In the genomic region with DNA sequence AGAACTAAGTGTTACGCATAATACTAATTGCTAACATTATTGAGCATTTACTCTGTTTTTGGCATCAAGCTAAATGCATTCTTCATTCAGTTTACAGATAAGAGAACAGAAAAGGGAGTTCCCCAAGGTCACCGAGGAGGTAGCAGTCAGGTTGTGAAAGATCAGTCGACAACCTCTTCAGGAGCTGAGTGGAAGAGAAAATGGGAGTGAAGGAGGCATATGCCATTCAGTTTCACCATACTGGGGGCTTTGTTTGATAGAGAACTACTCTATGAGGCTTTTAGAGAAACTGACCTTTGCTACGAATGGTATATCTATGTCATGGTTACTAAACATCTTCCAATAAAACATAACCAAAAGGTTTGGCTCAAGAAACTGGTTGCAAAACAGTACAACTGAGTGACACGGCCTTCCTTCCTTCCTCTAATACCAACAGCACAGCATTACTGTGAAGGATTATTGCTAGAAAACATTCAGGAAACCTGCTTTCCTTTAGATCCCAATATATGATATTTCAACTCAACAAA, we compare ENCODE assay signal across 9 cellular contexts.
A peak's percentile ranks its signal among the peaks of the same experiment; 100 is the strongest.
DNase-seq lines count a peak whose midpoint lies in the region; ATAC-seq and TF ChIP-seq lines count a peak whose summit lies in the region.
"Had no signal": no experiment of that assay in that cellular context is flagged by ENCODE, and none has a peak within 500 bp of the region (broad histone marks: within the 10 kb centered on the region; RNA-seq: fewer than 3 reads in every experiment).

No MANE protein-coding gene starts in this region.

- H3K14ac ChIP-seq in H9 (ENCODE audit: insufficient read depth, low read length), result no peak overlapping the region

- H3K18ac ChIP-seq in H9 (ENCODE audit: insufficient read length, low read depth, low read length), result no peak overlapping the region

- H3T11ph ChIP-seq in H9 (ENCODE audit: low read length), result no peak overlapping the region

- peaks cover 8% of the 10 kb centered on the region for H3K4me1 ChIP-seq in rectal smooth muscle tissue (ENCODE audit: control insufficient read depth, insufficient read depth, low read length)
- H3K4me1 ChIP-seq in H9 (ENCODE audit: insufficient read depth, low read length), result peaks cover 3% of the 10 kb centered on the region
- peaks cover 56% of the 10 kb centered on the region for H3K4me1 ChIP-seq in GM23338 (ENCODE audit: insufficient read depth)

- no peaks in the 10 kb centered on the region for H3F3A ChIP-seq in GM23338 (replicated peaks; ENCODE audit: low read depth)

- no peak overlapping the region for H2AK5ac ChIP-seq in H9 (ENCODE audit: insufficient read length, low read length)

- no peak overlapping the region for H3K4me2 ChIP-seq in H9 (ENCODE audit: insufficient read depth, insufficient read length, low read length)
- no peak overlapping the region for H3K4me2 ChIP-seq in GM23338

- TF ChIP-seq CTCF in H9 (conservative IDR thresholded peaks at IDR 0.05) (no peak), GM23338 (conservative IDR thresholded peaks at IDR 0.05; ENCODE audit: low read depth in 2 of 2) (no peak)

- H3K4me3 ChIP-seq in rectal smooth muscle tissue (ENCODE audit: low read length) (no peak overlapping the region), GM23338 (no peak overlapping the region)

- H3K27me3 ChIP-seq in rectal smooth muscle tissue (ENCODE audit: control insufficient read depth, insufficient read depth, low read length), result no peaks in the 10 kb centered on the region
- no peaks in the 10 kb centered on the region for H3K27me3 ChIP-seq in H9 (ENCODE audit: insufficient read depth, low read length)
- no peaks in the 10 kb centered on the region for H3K27me3 ChIP-seq in GM23338 (ENCODE audit: insufficient read depth)

- no peak overlapping the region for H3K56ac ChIP-seq in H9 (ENCODE audit: insufficient read length, low read depth, low read length)

- H2BK5ac ChIP-seq in H9 (ENCODE audit: insufficient read length, low read length), result no peak overlapping the region

- H2BK12ac ChIP-seq in H9 (ENCODE audit: insufficient read length, low read depth, low read length), result no peak overlapping the region

- H3K36me3 Mint-ChIP-seq in H9 (ENCODE audit: insufficient read depth in 1 of 3, low read depth in 3 of 3) (no peaks in the 10 kb centered on the region), GM23338 (ENCODE audit: low read depth) (no peaks in the 10 kb centered on the region)

- H3K9me3 Mint-ChIP-seq in H9 (no peaks in the 10 kb centered on the region), GM23338 (no peaks in the 10 kb centered on the region)

- no CpG with 5 or more reads among the region's 5 CpGs for WGBS in H9 (ENCODE audit: extremely low coverage, insufficient read length, low lambda C conversion rate)

- H3K79me1 ChIP-seq in H9 (ENCODE audit: insufficient read depth, low read depth, low read length, poor library complexity, severe bottlenecking), result no peaks in the 10 kb centered on the region

- H4K8ac ChIP-seq in H9 (replicated peaks; ENCODE audit: insufficient read length, low read depth, low read length), result no peak overlapping the region

- no peak overlapping the region for H4K91ac ChIP-seq in H9 (ENCODE audit: insufficient read length, low read depth, low read length)

- H3K9ac ChIP-seq in rectal smooth muscle tissue (ENCODE audit: low read length) (no peak overlapping the region), H9 (ENCODE audit: extremely low read depth, insufficient read length, low read length) (no peak overlapping the region)

- DNase-seq in GF-D8 (lab: John Stamatoyannopoulos, UW) (peak; percentile 80), SKM-1 treated with dmso at 0.1 percent for 144 hours (lab: John Stamatoyannopoulos, UW; ENCODE audit: unreplicated experiment) (peak; percentile 64), Right ventricle myocardium superior (no peak), H9 (no peak), superior temporal gyrus (ENCODE audit: extremely low spot score) (no peak), caudate nucleus (lab: John Stamatoyannopoulos, UW) (no peak), GM23338 (ENCODE audit: low spot score) (no peak)
- DNase-seq: DMS53 had no signal

- H3K4me3 Mint-ChIP-seq in H9 (no peak overlapping the region), GM23338 (no peak overlapping the region)

- H2AFZ ChIP-seq in H9 (ENCODE audit: low read length), result no peak overlapping the region
- no peak overlapping the region for H2AFZ ChIP-seq in GM23338

- H3K4me1 Mint-ChIP-seq in H9, result peaks cover 50 to 69% of the 10 kb centered on the region in 2 experiments
- H3K4me1 Mint-ChIP-seq in GM23338, result peaks cover 67% of the 10 kb centered on the region

- H2BK120ac ChIP-seq in H9 (ENCODE audit: low read depth, low read length, poor library complexity, severe bottlenecking), result no peak overlapping the region

- H4K20me1 ChIP-seq in H9 (ENCODE audit: control insufficient read depth, insufficient read depth, insufficient read length) (no peaks in the 10 kb centered on the region), GM23338 (replicated peaks; ENCODE audit: insufficient read depth) (peaks cover 5% of the 10 kb centered on the region; the same call in 1 of the 2 replicates)

- H3K36me3 ChIP-seq in rectal smooth muscle tissue (ENCODE audit: control insufficient read depth, insufficient read depth, low read length), result no peaks in the 10 kb centered on the region
- H3K36me3 ChIP-seq in GM23338 (ENCODE audit: insufficient read depth), result no peaks in the 10 kb centered on the region

- intact Hi-C loops in Right ventricle myocardium superior (cut with DNase I), result no loop called here

- H3K27ac Mint-ChIP-seq in H9 (peak overlapping the region in 1 of 3 experiments; percentile 88; a peak in 1 of 7 replicates), GM23338 (no peak overlapping the region)

- H3K9me2 ChIP-seq in GM23338 (ENCODE audit: insufficient read depth), result no peaks in the 10 kb centered on the region

- no peak overlapping the region for H3K23ac ChIP-seq in H9 (ENCODE audit: insufficient read length, low read depth, low read length)

- no peak overlapping the region for H4K5ac ChIP-seq in H9 (ENCODE audit: insufficient read length, low read depth, low read length)

- H3K79me2 ChIP-seq in H9 (ENCODE audit: insufficient read depth, low read length) (peaks cover 2% of the 10 kb centered on the region; the same call in 1 of the 2 replicates), GM23338 (replicated peaks; ENCODE audit: insufficient read depth) (peaks cover 82% of the 10 kb centered on the region)

- no peaks in the 10 kb centered on the region for H3K23me2 ChIP-seq in H9 (ENCODE audit: insufficient read length, low read depth, low read length, poor library complexity, severe bottlenecking)

- H2BK20ac ChIP-seq in H9 (ENCODE audit: low read depth, low read length, poor library complexity, severe bottlenecking), result no peak overlapping the region

- peak overlapping the region; percentile 43 for H3K27ac ChIP-seq in rectal smooth muscle tissue (ENCODE audit: low read depth, low read length)
- H3K27ac ChIP-seq in H9 (ENCODE audit: insufficient read length, low read depth, low read length), result no peak overlapping the region
- H3K27ac ChIP-seq in caudate nucleus (ENCODE audit: low read depth, low read length), result no peak overlapping the region
- H3K27ac ChIP-seq in GM23338 (ENCODE audit: low read depth), result no peak overlapping the region

- H3K4ac ChIP-seq in H9 (ENCODE audit: low read depth, low read length), result no peak overlapping the region

- H3K9me3 ChIP-seq in H9 (ENCODE audit: control insufficient read depth, low read depth, low read length), result no peaks in the 10 kb centered on the region

- peak; percentile 54 for ATAC-seq in Right ventricle myocardium superior (ENCODE audit: poor library complexity)
- ATAC-seq in GM23338, result no peak

- H3K27me3 Mint-ChIP-seq in H9 (ENCODE audit: low read depth), result no peaks in the 10 kb centered on the region
- peaks cover 4% of the 10 kb centered on the region for H3K27me3 Mint-ChIP-seq in GM23338 (ENCODE audit: insufficient read depth, low read depth, poor library complexity)

- no peak overlapping the region for H2BK15ac ChIP-seq in H9 (ENCODE audit: low read depth, low read length)

TF ChIP-seq in GM23338, 12 proteins besides CTCF, POLR2A, EP300 and RAD21 (continues in another document):
- TF ChIP-seq, protein P1, sequence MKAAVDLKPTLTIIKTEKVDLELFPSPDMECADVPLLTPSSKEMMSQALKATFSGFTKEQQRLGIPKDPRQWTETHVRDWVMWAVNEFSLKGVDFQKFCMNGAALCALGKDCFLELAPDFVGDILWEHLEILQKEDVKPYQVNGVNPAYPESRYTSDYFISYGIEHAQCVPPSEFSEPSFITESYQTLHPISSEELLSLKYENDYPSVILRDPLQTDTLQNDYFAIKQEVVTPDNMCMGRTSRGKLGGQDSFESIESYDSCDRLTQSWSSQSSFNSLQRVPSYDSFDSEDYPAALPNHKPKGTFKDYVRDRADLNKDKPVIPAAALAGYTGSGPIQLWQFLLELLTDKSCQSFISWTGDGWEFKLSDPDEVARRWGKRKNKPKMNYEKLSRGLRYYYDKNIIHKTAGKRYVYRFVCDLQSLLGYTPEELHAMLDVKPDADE (IDR thresholded peaks at IDR 0.05), result no peak
- TF ChIP-seq, protein P2, sequence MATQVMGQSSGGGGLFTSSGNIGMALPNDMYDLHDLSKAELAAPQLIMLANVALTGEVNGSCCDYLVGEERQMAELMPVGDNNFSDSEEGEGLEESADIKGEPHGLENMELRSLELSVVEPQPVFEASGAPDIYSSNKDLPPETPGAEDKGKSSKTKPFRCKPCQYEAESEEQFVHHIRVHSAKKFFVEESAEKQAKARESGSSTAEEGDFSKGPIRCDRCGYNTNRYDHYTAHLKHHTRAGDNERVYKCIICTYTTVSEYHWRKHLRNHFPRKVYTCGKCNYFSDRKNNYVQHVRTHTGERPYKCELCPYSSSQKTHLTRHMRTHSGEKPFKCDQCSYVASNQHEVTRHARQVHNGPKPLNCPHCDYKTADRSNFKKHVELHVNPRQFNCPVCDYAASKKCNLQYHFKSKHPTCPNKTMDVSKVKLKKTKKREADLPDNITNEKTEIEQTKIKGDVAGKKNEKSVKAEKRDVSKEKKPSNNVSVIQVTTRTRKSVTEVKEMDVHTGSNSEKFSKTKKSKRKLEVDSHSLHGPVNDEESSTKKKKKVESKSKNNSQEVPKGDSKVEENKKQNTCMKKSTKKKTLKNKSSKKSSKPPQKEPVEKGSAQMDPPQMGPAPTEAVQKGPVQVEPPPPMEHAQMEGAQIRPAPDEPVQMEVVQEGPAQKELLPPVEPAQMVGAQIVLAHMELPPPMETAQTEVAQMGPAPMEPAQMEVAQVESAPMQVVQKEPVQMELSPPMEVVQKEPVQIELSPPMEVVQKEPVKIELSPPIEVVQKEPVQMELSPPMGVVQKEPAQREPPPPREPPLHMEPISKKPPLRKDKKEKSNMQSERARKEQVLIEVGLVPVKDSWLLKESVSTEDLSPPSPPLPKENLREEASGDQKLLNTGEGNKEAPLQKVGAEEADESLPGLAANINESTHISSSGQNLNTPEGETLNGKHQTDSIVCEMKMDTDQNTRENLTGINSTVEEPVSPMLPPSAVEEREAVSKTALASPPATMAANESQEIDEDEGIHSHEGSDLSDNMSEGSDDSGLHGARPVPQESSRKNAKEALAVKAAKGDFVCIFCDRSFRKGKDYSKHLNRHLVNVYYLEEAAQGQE (IDR thresholded peaks at IDR 0.05; ENCODE audit: unreplicated experiment), result no peak
- no peak for TF ChIP-seq EZH2 (IDR thresholded peaks at IDR 0.05; ENCODE audit: low read depth, unreplicated experiment)
- TF ChIP-seq EZH2phosphoT487 (IDR thresholded peaks at IDR 0.05; ENCODE audit: unreplicated experiment), result no peak
- TF ChIP-seq NANOG (IDR thresholded peaks at IDR 0.05; ENCODE audit: borderline replicate concordance), result no peak

Comparison
In these comparisons a context has a peak if more than half of its experiments do, and no peak if none do; other contexts are left out.
1. DNase-seq: peak in GF-D8 (single experiment) and SKM-1 treated with dmso at 0.1 percent for 144 hours (single experiment); none in Right ventricle myocardium superior (single experiment), H9 (single experiment), superior temporal gyrus (single experiment), caudate nucleus (0 of 61) and GM23338 (single experiment).